In the genomic region with DNA sequence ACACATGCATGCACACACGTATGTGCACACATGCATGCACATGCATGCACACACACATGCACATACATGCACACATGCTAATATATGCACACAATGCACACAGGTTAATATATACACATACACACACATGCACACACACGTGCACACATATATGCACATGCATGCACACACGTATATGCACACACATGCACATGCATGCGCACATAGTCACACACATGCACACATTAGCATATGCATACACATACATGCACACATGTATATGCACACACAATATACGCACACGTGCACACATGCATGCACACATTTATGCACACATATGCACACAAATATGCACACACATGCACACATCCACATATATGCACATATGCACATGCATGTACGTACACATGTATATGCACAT, we compare ENCODE assay signal across 3 cellular contexts.
A peak's percentile ranks its signal among the peaks of the same experiment; 100 is the strongest.
TF ChIP-seq lines count a peak whose summit lies in the region.

No MANE protein-coding gene starts in this region.

TF ChIP-seq in HepG2, 621 proteins besides CTCF, POLR2A, EP300 and RAD21:
- peak; percentile 90 for TF ChIP-seq MNT (IDR thresholded peaks at IDR 0.05)
- no peak for TF ChIP-seq U2AF2 (IDR thresholded peaks at IDR 0.05; ENCODE audit: low read depth, low read length)

TF ChIP-seq in IMR-90, 13 proteins besides CTCF, POLR2A, EP300 and RAD21:
- TF ChIP-seq MAFK (IDR thresholded peaks at IDR 0.05; ENCODE audit: low read depth, low read length) = no peak
TF ChIP-seq in IMR-90: peak in this region for 0.

TF ChIP-seq in H1, 55 proteins besides CTCF, POLR2A, EP300 and RAD21:
- TF ChIP-seq PHF8 (conservative IDR thresholded peaks at IDR 0.05; ENCODE audit: low read depth, low read length) (no peak), CEBPB (IDR thresholded peaks at IDR 0.05; ENCODE audit: low read depth, low read length) (no peak), BCL11A (IDR thresholded peaks at IDR 0.05; ENCODE audit: low read depth in 2 of 2, low read length in 2 of 2) (no peak), SRF (IDR thresholded peaks at IDR 0.05; ENCODE audit: low read depth, low read length) (no peak), E2F6 (IDR thresholded peaks at IDR 0.05) (no peak), CREB1 (IDR thresholded peaks at IDR 0.05) (no peak), MAFK (IDR thresholded peaks at IDR 0.05; ENCODE audit: low read depth, low read length) (no peak), TAF7 (optimal IDR thresholded peaks at IDR 0.05; ENCODE audit: borderline replicate concordance, low read depth, low read length) (no peak), POLR2AphosphoS5 (IDR thresholded peaks at IDR 0.05; ENCODE audit: low read depth, low read length) (no peak), USF2 (IDR thresholded peaks at IDR 0.05; ENCODE audit: low read length) (no peak), JUN (IDR thresholded peaks at IDR 0.05; ENCODE audit: low read depth, low read length) (no peak), RXRA (IDR thresholded peaks at IDR 0.05; ENCODE audit: insufficient read depth, low read depth, low read length) (no peak), TAF1 (IDR thresholded peaks at IDR 0.05; ENCODE audit: low read depth, low read length) (no peak), BRCA1 (IDR thresholded peaks at IDR 0.05; ENCODE audit: low read depth, low read length) (no peak), CTBP2 (IDR thresholded peaks at IDR 0.05; ENCODE audit: borderline replicate concordance, insufficient read depth, insufficient read length, low read length) (no peak), RBBP5 (IDR thresholded peaks at IDR 0.05; ENCODE audit: borderline replicate concordance, low read depth, low read length) (no peak), SIN3A (conservative IDR thresholded peaks at IDR 0.05 in 1 of 2, IDR thresholded peaks at IDR 0.05 in 1 of 2; ENCODE audit: low read depth in 1 of 2, low read length in 2 of 2) (no peak), RFX5 (IDR thresholded peaks at IDR 0.05; ENCODE audit: borderline replicate concordance, low read depth, low read length) (no peak)
- TF ChIP-seq, protein P1, sequence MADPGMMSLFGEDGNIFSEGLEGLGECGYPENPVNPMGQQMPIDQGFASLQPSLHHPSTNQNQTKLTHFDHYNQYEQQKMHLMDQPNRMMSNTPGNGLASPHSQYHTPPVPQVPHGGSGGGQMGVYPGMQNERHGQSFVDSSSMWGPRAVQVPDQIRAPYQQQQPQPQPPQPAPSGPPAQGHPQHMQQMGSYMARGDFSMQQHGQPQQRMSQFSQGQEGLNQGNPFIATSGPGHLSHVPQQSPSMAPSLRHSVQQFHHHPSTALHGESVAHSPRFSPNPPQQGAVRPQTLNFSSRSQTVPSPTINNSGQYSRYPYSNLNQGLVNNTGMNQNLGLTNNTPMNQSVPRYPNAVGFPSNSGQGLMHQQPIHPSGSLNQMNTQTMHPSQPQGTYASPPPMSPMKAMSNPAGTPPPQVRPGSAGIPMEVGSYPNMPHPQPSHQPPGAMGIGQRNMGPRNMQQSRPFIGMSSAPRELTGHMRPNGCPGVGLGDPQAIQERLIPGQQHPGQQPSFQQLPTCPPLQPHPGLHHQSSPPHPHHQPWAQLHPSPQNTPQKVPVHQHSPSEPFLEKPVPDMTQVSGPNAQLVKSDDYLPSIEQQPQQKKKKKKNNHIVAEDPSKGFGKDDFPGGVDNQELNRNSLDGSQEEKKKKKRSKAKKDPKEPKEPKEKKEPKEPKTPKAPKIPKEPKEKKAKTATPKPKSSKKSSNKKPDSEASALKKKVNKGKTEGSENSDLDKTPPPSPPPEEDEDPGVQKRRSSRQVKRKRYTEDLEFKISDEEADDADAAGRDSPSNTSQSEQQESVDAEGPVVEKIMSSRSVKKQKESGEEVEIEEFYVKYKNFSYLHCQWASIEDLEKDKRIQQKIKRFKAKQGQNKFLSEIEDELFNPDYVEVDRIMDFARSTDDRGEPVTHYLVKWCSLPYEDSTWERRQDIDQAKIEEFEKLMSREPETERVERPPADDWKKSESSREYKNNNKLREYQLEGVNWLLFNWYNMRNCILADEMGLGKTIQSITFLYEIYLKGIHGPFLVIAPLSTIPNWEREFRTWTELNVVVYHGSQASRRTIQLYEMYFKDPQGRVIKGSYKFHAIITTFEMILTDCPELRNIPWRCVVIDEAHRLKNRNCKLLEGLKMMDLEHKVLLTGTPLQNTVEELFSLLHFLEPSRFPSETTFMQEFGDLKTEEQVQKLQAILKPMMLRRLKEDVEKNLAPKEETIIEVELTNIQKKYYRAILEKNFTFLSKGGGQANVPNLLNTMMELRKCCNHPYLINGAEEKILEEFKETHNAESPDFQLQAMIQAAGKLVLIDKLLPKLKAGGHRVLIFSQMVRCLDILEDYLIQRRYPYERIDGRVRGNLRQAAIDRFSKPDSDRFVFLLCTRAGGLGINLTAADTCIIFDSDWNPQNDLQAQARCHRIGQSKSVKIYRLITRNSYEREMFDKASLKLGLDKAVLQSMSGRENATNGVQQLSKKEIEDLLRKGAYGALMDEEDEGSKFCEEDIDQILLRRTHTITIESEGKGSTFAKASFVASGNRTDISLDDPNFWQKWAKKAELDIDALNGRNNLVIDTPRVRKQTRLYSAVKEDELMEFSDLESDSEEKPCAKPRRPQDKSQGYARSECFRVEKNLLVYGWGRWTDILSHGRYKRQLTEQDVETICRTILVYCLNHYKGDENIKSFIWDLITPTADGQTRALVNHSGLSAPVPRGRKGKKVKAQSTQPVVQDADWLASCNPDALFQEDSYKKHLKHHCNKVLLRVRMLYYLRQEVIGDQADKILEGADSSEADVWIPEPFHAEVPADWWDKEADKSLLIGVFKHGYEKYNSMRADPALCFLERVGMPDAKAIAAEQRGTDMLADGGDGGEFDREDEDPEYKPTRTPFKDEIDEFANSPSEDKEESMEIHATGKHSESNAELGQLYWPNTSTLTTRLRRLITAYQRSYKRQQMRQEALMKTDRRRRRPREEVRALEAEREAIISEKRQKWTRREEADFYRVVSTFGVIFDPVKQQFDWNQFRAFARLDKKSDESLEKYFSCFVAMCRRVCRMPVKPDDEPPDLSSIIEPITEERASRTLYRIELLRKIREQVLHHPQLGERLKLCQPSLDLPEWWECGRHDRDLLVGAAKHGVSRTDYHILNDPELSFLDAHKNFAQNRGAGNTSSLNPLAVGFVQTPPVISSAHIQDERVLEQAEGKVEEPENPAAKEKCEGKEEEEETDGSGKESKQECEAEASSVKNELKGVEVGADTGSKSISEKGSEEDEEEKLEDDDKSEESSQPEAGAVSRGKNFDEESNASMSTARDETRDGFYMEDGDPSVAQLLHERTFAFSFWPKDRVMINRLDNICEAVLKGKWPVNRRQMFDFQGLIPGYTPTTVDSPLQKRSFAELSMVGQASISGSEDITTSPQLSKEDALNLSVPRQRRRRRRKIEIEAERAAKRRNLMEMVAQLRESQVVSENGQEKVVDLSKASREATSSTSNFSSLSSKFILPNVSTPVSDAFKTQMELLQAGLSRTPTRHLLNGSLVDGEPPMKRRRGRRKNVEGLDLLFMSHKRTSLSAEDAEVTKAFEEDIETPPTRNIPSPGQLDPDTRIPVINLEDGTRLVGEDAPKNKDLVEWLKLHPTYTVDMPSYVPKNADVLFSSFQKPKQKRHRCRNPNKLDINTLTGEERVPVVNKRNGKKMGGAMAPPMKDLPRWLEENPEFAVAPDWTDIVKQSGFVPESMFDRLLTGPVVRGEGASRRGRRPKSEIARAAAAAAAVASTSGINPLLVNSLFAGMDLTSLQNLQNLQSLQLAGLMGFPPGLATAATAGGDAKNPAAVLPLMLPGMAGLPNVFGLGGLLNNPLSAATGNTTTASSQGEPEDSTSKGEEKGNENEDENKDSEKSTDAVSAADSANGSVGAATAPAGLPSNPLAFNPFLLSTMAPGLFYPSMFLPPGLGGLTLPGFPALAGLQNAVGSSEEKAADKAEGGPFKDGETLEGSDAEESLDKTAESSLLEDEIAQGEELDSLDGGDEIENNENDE (IDR thresholded peaks at IDR 0.05; ENCODE audit: insufficient replicate concordance, low read length) = no peak
